Comparison of ENCODE assay signal across 7 cellular contexts in genomic region chr7:77727936-77728701, GRCh38. TPM values are rescaled to one million over a fixed set of nuclear protein-coding genes. Genes with fewer than 3 reads are reported as not detected.
DNase-seq lines count a peak whose midpoint lies in the region; ATAC-seq, FAIRE-seq and TF ChIP-seq lines count a peak whose summit lies in the region.

No MANE protein-coding gene starts in this region.

- H4K91ac ChIP-seq in H9 (ENCODE audit: insufficient read length, low read depth, low read length) (no peak overlapping the region), H1 (replicated peaks; ENCODE audit: insufficient read length, low read length) (no peak overlapping the region)

- H4K20me1 ChIP-seq in H9 (ENCODE audit: control insufficient read depth, insufficient read depth, insufficient read length) (no peaks in the 10 kb centered on the region), H1 (replicated peaks in 1 of 2; ENCODE audit: control insufficient read depth in 1 of 2, insufficient read depth in 2 of 2, low read length in 2 of 2) (peaks cover 0 to 2% of the 10 kb centered on the region in 2 experiments)

- H3K9ac ChIP-seq in H9 (ENCODE audit: extremely low read depth, insufficient read length, low read length) (no peak overlapping the region), H1 (replicated peaks in 1 of 4; ENCODE audit: extremely low read depth in 1 of 4, low read depth in 3 of 4, low read length in 3 of 4) (no peak overlapping the region; a peak in 1 of 7 replicates)

- H2BK15ac ChIP-seq in H9 (ENCODE audit: low read depth, low read length) (no peak overlapping the region), H1 (ENCODE audit: low read length) (no peak overlapping the region)

- H2BK120ac ChIP-seq in H9 (ENCODE audit: low read depth, low read length, poor library complexity, severe bottlenecking) (no peak overlapping the region), H1 (replicated peaks; ENCODE audit: low read depth, low read length) (no peak overlapping the region)

- H4K8ac ChIP-seq in H9 (replicated peaks; ENCODE audit: insufficient read length, low read depth, low read length) (no peak overlapping the region), H1 (ENCODE audit: extremely low read depth, insufficient read depth, low read length) (no peak overlapping the region)

- no peak overlapping the region for H3T11ph ChIP-seq in H9 (ENCODE audit: low read length)

- TF ChIP-seq POLR2A in H1 (IDR thresholded peaks at IDR 0.05; ENCODE audit: control extremely low read depth in 1 of 2, low read depth in 2 of 2, low read length in 2 of 2) (no peak), GM12892 (IDR thresholded peaks at IDR 0.05; ENCODE audit: low read depth, low read length) (no peak)

- H3K27me3 Mint-ChIP-seq in H9 (ENCODE audit: low read depth) = no peaks in the 10 kb centered on the region
- no peaks in the 10 kb centered on the region for H3K27me3 Mint-ChIP-seq in naive B cell

- POLR2A ChIA-PET in H1 (lab: Charles Lee; ENCODE audit: partially characterized antibody) = interaction anchor here (0.7 kb wide), 1 partner anchor 14 kb away, joined by 3 read pairs; no protein-coding TSS in a partner anchor

- H3K56ac ChIP-seq in H9 (ENCODE audit: insufficient read length, low read depth, low read length) (no peak overlapping the region), H1 (replicated peaks; ENCODE audit: insufficient read length, low read depth, low read length) (no peak overlapping the region)

- no peak overlapping the region for H3K27ac ChIP-seq in H9 (ENCODE audit: insufficient read length, low read depth, low read length)
- peak overlapping the region; percentile 56; the same call in 1 of the 2 replicates for H3K27ac ChIP-seq in H1 (ENCODE audit: low read depth, low read length)

- no peaks in the 10 kb centered on the region for H3K36me3 ChIP-seq in H1 (ENCODE audit: control insufficient read depth in 2 of 4, insufficient read depth in 4 of 4, low read length in 3 of 4)

- H2BK20ac ChIP-seq in H9 (ENCODE audit: low read depth, low read length, poor library complexity, severe bottlenecking) (no peak overlapping the region), H1 (ENCODE audit: low read length) (no peak overlapping the region)

- peaks cover 24 to 30% of the 10 kb centered on the region in 2 experiments for H3K4me1 Mint-ChIP-seq in H9
- H3K4me1 Mint-ChIP-seq in naive B cell = peaks cover 34 to 59% (median 52%) of the 10 kb centered on the region in 3 donors

- H3K4me1 ChIP-seq in H9 (ENCODE audit: insufficient read depth, low read length) (no peaks in the 10 kb centered on the region), H1 (replicated peaks in 1 of 4; ENCODE audit: control insufficient read depth in 3 of 4, insufficient read depth in 4 of 4, low read length in 3 of 4) (peaks cover 2 to 9% (median 5%) of the 10 kb centered on the region in 4 experiments; a peak in 6 of 7 replicates)

- H3K4me2 ChIP-seq in H9 (ENCODE audit: insufficient read depth, insufficient read length, low read length) (no peak overlapping the region), H1 (ENCODE audit: insufficient read depth in 1 of 2, low read depth in 2 of 2, low read length in 2 of 2) (peak overlapping the region; percentile 29 to 45; a peak in 3 of 4 replicates)

- no peaks in the 10 kb centered on the region for H3K27me3 ChIP-seq in H9 (ENCODE audit: insufficient read depth, low read length)
- H3K27me3 ChIP-seq in H1 (replicated peaks in 1 of 4; ENCODE audit: control insufficient read depth in 3 of 4, extremely low read depth in 1 of 4, insufficient read depth in 3 of 4, low read length in 3 of 4) = no peaks in the 10 kb centered on the region

- CTCF ChIA-PET in H1 (lab: Charles Lee; ENCODE audit: partially characterized antibody) = interaction anchor here (0.6 to 2.4 kb wide), 3 partner anchors 24 to 76 kb away, joined by 3 to 8 read pairs (median 3); no protein-coding TSS in a partner anchor

- H3K23ac ChIP-seq in H9 (ENCODE audit: insufficient read length, low read depth, low read length) (no peak overlapping the region), H1 (ENCODE audit: insufficient read length) (no peak overlapping the region)

- TF ChIP-seq CTCF in H9 (conservative IDR thresholded peaks at IDR 0.05) (no peak), H1 (IDR thresholded peaks at IDR 0.05; ENCODE audit: control extremely low read depth in 1 of 3, insufficient read depth in 1 of 3, low read depth in 1 of 3, low read length in 3 of 3) (no peak)

- H2AK5ac ChIP-seq in H9 (ENCODE audit: insufficient read length, low read length) (no peak overlapping the region), H1 (ENCODE audit: low read depth, low read length) (no peak overlapping the region)

- H3K23me2 ChIP-seq in H9 (ENCODE audit: insufficient read length, low read depth, low read length, poor library complexity, severe bottlenecking) = no peaks in the 10 kb centered on the region
- no peaks in the 10 kb centered on the region for H3K23me2 ChIP-seq in H1 (ENCODE audit: low read depth, low read length)

- H3K9me3 ChIP-seq in H9 (ENCODE audit: control insufficient read depth, low read depth, low read length) = no peaks in the 10 kb centered on the region
- no peaks in the 10 kb centered on the region for H3K9me3 ChIP-seq in H1 (ENCODE audit: insufficient read depth in 2 of 2, low read depth in 1 of 2, low read length in 1 of 2)

- DNase-seq in H9 = peak; percentile 41
- DNase-seq in NCI-H446 (lab: John Stamatoyannopoulos, UW) = peak; percentile 2 to 47
- DNase-seq in H1 (ENCODE audit: low read depth in 1 of 2, low spot score in 2 of 2) = no peak
- DNase-seq in naive B cell = no peak
- DNase-seq in GM12892 (ENCODE audit: insufficient read length) = no peak

- ATAC-seq in naive B cell (ENCODE audit: low read depth in 2 of 2) (peak; percentile 63 to 68), GM18519 (IDR thresholded peaks at IDR 0.05; ENCODE audit: low FRiP score, unreplicated experiment) (no peak), HG02798 (IDR thresholded peaks at IDR 0.05; ENCODE audit: poor library complexity, unreplicated experiment) (no peak)

- H3K4me3 ChIP-seq in H1 (ENCODE audit: extremely low read depth in 1 of 4, insufficient read depth in 2 of 4, low read depth in 3 of 4, low read length in 4 of 4) = peak overlapping the region in 1 of 4 experiments; percentile 20; a peak in 2 of 8 replicates

- FAIRE-seq in H1 (lab: Jason Lieb, UNC) (no peak), GM12892 (lab: Jason Lieb, UNC) (no peak)

- TF ChIP-seq EP300 in H1 (IDR thresholded peaks at IDR 0.05; ENCODE audit: borderline replicate concordance in 1 of 2, low read depth in 2 of 2, low read length in 2 of 2) = no peak

- peaks cover 11% of the 10 kb centered on the region; the same call in 1 of the 2 replicates for H3K79me2 ChIP-seq in H9 (ENCODE audit: insufficient read depth, low read length)
- H3K79me2 ChIP-seq in H1 (ENCODE audit: control insufficient read depth in 1 of 2, insufficient read depth in 2 of 2, low read length in 2 of 2) = peaks cover 0 to 80% of the 10 kb centered on the region in 2 experiments; a peak in 3 of 4 replicates

- H2BK12ac ChIP-seq in H9 (ENCODE audit: insufficient read length, low read depth, low read length) (no peak overlapping the region), H1 (ENCODE audit: low read depth, low read length) (no peak overlapping the region)

- H4K5ac ChIP-seq in H9 (ENCODE audit: insufficient read length, low read depth, low read length) = no peak overlapping the region
- H4K5ac ChIP-seq in H1 (ENCODE audit: insufficient read length, low read depth, low read length) = peak overlapping the region; percentile 51

- no CpG with 5 or more reads among the region's 8 CpGs for WGBS in H9 (ENCODE audit: extremely low coverage, insufficient read length, low lambda C conversion rate)
- 48% methylated on average over 8 of the region's 8 CpGs; no CpG with 5 or more reads in 1 of the 2 experiments for WGBS in H1 (ENCODE audit: extremely low coverage in 1 of 2, insufficient coverage in 1 of 2, insufficient read length in 1 of 2, insufficient replicate concordance in 2 of 2, low coverage in 1 of 2, low lambda C conversion rate in 2 of 2, missing lambda C conversion rate in 1 of 2), 2 experiments

- H3K27ac Mint-ChIP-seq in H9 (peak overlapping the region; percentile 90 to 94 (median 91)), naive B cell (peak overlapping the region; percentile 60 to 79 (median 76))

- no peak overlapping the region for H3K4ac ChIP-seq in H9 (ENCODE audit: low read depth, low read length)
- no peak overlapping the region for H3K4ac ChIP-seq in H1 (replicated peaks; ENCODE audit: insufficient read length, low read depth, low read length)

- H2AFZ ChIP-seq in H9 (ENCODE audit: low read length) (no peak overlapping the region), H1 (ENCODE audit: low read length) (no peak overlapping the region)

- no peak for TF ChIP-seq RAD21 in H1 (IDR thresholded peaks at IDR 0.05 in 1 of 2, conservative IDR thresholded peaks at IDR 0.05 in 1 of 2; ENCODE audit: low read depth in 2 of 2, low read length in 2 of 2)

- peak overlapping the region in 1 of 2 experiments; percentile 15; a peak in 1 of 5 replicates for H3K4me3 Mint-ChIP-seq in H9
- peak overlapping the region in 4 of 8 donors; percentile 1 to 59 (median 20) for H3K4me3 Mint-ChIP-seq in naive B cell

- H3K79me1 ChIP-seq in H9 (ENCODE audit: insufficient read depth, low read depth, low read length, poor library complexity, severe bottlenecking) (peaks cover 10% of the 10 kb centered on the region), H1 (ENCODE audit: low read depth, low read length) (peaks cover 3% of the 10 kb centered on the region; the same call in 1 of the 2 replicates)

- no peaks in the 10 kb centered on the region for H3K36me3 Mint-ChIP-seq in H9 (ENCODE audit: insufficient read depth in 1 of 3, low read depth in 3 of 3)
- H3K36me3 Mint-ChIP-seq in naive B cell = no peaks in the 10 kb centered on the region

- H3K9me3 Mint-ChIP-seq in H9 (no peaks in the 10 kb centered on the region), naive B cell (no peaks in the 10 kb centered on the region)

- H3K18ac ChIP-seq in H9 (ENCODE audit: insufficient read length, low read depth, low read length) (no peak overlapping the region), H1 (ENCODE audit: extremely low read depth, low read length) (no peak overlapping the region; the same call in 1 of the 2 replicates)

- H2BK5ac ChIP-seq in H9 (ENCODE audit: insufficient read length, low read length) = no peak overlapping the region
- no peak overlapping the region for H2BK5ac ChIP-seq in H1 (ENCODE audit: low read depth, low read length)

- H3K14ac ChIP-seq in H9 (ENCODE audit: insufficient read depth, low read length) (no peak overlapping the region), H1 (ENCODE audit: insufficient read length) (no peak overlapping the region)

RNA-seq across cellular contexts. Expression of gene RSBN1L, which starts 31.9 kb away (rescaled TPM):
- 20.6 and 20.7 TPM in 2 replicates for total RNA-seq in H9 (2021)
- total RNA-seq in H1 (2021; fragmentation: NEBNext Ultra II Directional; extraction: Animal tissue kit (Norgen Biotek cat#: 25700)) = 22.1 and 22.6 TPM in 2 replicates
- 3.9 and 4.1 TPM in 2 replicates for polyA plus RNA-seq in H1 (2011; rRNA removed)
- 5.2 TPM for polyA plus RNA-seq in H1 (2011; cell fraction: cytosol; rRNA removed)
- polyA plus RNA-seq in H1 (2011; cell fraction: nucleus; rRNA removed) = 3.2 TPM
- 9.8 to 12.4 TPM (median 10.6 TPM) in 4 replicates for polyA plus RNA-seq in H1 (2012, experiment 1 of 2)
- polyA plus RNA-seq in H1 (2012, experiment 2 of 2) = 2.7 TPM
- 11.6 TPM for polyA plus RNA-seq in H1 (2013, experiment 1 of 2)
- 12.1 TPM for polyA plus RNA-seq in H1 (2013, experiment 2 of 2)
- 15.6 and 20.0 TPM in 2 replicates for polyA minus RNA-seq in H1 (2011; rRNA and poly(A)+ RNA removed)
- polyA minus RNA-seq in H1 (2011; cell fraction: cytosol; rRNA and poly(A)+ RNA removed) = 11.2 TPM
- polyA minus RNA-seq in H1 (2011; cell fraction: nucleus; rRNA and poly(A)+ RNA removed) = 21.1 TPM
- 10 to 100 TPM in 1 of 6 donors, 1 to 10 TPM in 5; 4.8 to 10.1 (median 9.2) TPM for polyA plus RNA-seq in naive B cell (ENCODE audit: low read depth in 6 of 6)
- polyA plus RNA-seq in GM12892 (2012; ENCODE audit: missing spikeins) = 13.2 TPM

Comparison
In these comparisons a context has a peak if more than half of its experiments do, and no peak if none do; other contexts are left out.
1. DNase-seq: peak in H9 (single experiment) and NCI-H446 (2 of 2); none in H1 (0 of 2), naive B cell (single experiment) and GM12892 (single experiment).
2. ATAC-seq: peak in naive B cell (2 of 2); none in GM18519 (single experiment) and HG02798 (single experiment).